1 cellular context compared by ENCODE assay signal in the genomic region with DNA sequence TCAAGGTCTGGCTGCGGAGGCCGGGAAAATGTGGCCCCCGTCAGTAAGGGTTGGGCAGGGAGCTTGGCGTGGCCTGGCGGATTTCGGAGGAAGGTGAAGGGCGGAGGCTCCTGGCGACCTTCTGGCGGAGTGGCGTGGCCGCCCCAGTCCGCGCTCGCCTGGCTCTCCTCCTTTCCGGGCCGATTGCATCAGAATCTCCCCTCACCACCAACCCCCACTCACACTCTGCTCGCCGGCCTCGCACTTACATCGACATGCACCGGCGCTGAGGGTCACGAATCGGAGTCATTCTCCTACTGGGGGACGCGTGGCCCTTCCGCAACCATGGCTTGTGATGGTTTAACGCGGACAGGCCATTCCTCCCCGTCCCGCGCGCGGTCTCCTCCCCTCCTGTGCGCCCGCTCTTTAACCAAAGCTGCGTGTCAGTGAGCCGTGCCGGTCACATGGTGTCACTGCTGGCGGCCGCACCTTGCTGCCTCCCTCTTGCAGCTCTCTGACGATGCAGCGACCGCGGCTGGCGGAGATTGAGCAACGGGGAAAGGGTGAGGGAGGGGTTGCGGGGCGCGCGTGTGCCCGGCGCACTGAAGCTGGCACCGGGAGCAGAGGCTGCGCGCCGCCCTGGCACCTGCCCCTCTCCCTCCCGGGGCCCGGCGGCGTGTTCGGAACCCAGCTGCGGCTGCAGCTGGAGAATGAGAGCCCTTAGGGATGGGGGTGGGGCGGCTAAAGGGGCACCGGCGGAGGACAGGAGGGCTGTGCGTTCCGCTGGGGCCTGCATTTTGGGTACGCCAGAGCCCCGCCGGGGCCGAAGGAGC.
TF ChIP-seq lines count a peak whose summit lies in the region.

A gene (minus strand): TSS at position 427 of the 812 bp plus-strand sequence. CDS start 29,243 bp downstream, outside the sequence.

TF ChIP-seq in HepG2, 621 proteins besides CTCF, POLR2A, EP300 and RAD21 (continued from another document and continues in another):
- TF ChIP-seq, protein P1, sequence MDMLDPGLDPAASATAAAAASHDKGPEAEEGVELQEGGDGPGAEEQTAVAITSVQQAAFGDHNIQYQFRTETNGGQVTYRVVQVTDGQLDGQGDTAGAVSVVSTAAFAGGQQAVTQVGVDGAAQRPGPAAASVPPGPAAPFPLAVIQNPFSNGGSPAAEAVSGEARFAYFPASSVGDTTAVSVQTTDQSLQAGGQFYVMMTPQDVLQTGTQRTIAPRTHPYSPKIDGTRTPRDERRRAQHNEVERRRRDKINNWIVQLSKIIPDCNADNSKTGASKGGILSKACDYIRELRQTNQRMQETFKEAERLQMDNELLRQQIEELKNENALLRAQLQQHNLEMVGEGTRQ (IDR thresholded peaks at IDR 0.05; ENCODE audit: low read depth, low read length): peak; percentile 72
- TF ChIP-seq, protein P1 (CRISPR knock-in tag; IDR thresholded peaks at IDR 0.05; ENCODE audit: borderline replicate concordance): peak; percentile 89
- TF ChIP-seq RFX5 (IDR thresholded peaks at IDR 0.05; ENCODE audit: low read depth, low read length): no peak
- TF ChIP-seq ZNF33B (CRISPR knock-in tag; IDR thresholded peaks at IDR 0.05): peak; percentile 94
- TF ChIP-seq, protein P2, sequence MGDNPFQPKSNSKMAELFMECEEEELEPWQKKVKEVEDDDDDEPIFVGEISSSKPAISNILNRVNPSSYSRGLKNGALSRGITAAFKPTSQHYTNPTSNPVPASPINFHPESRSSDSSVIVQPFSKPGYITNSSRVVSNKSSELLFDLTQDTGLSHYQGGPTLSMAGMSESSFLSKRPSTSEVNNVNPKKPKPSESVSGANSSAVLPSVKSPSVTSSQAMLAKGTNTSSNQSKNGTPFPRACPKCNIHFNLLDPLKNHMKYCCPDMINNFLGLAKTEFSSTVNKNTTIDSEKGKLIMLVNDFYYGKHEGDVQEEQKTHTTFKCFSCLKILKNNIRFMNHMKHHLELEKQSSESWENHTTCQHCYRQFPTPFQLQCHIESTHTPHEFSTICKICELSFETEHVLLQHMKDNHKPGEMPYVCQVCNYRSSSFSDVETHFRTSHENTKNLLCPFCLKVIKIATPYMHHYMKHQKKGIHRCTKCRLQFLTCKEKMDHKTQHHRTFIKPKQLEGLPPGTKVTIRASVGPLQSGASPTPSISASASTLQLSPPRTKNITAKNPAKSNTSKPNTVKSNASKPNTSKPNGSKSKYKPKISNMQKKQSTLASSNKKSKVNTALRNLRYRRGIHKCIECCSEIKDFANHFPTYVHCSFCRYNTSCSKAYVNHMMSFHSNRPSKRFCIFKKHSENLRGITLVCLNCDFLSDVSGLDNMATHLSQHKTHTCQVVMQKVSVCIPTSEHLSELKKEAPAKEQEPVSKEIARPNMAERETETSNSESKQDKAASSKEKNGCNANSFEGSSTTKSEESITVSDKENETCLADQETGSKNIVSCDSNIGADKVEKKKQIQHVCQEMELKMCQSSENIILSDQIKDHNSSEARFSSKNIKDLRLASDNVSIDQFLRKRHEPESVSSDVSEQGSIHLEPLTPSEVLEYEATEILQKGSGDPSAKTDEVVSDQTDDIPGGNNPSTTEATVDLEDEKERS (CRISPR knock-in tag; IDR thresholded peaks at IDR 0.05): peak; percentile 95
- TF ChIP-seq, protein P3, sequence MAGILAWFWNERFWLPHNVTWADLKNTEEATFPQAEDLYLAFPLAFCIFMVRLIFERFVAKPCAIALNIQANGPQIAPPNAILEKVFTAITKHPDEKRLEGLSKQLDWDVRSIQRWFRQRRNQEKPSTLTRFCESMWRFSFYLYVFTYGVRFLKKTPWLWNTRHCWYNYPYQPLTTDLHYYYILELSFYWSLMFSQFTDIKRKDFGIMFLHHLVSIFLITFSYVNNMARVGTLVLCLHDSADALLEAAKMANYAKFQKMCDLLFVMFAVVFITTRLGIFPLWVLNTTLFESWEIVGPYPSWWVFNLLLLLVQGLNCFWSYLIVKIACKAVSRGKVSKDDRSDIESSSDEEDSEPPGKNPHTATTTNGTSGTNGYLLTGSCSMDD (CRISPR knock-in tag; IDR thresholded peaks at IDR 0.05): 0 out of 2 replicates have a peak, but pooled peaks have one; percentile 61
- no peak for TF ChIP-seq CHD4 (IDR thresholded peaks at IDR 0.05; ENCODE audit: borderline replicate concordance, low read length)
- peak; percentile 84 for TF ChIP-seq ZNF232 (CRISPR knock-in tag; IDR thresholded peaks at IDR 0.05; ENCODE audit: borderline replicate concordance)
- TF ChIP-seq FIP1L1 (IDR thresholded peaks at IDR 0.05; ENCODE audit: borderline replicate concordance, insufficient read depth, low read depth, low read length): peak; percentile 11; the same call in 1 of the 2 replicates
- peak; percentile 83 for TF ChIP-seq HOXA3 (CRISPR knock-in tag; IDR thresholded peaks at IDR 0.05)
- no peak for TF ChIP-seq SIX4 (CRISPR knock-in tag; IDR thresholded peaks at IDR 0.05)
- peak; percentile 78 for TF ChIP-seq GFI1 (CRISPR knock-in tag; IDR thresholded peaks at IDR 0.05; ENCODE audit: borderline replicate concordance)
- TF ChIP-seq ZNF598 (CRISPR knock-in tag; IDR thresholded peaks at IDR 0.05; ENCODE audit: borderline replicate concordance): peak; percentile 93
- TF ChIP-seq ETV5 (CRISPR knock-in tag; IDR thresholded peaks at IDR 0.05; ENCODE audit: borderline replicate concordance): peak; percentile 39; the same call in 1 of the 2 replicates
- TF ChIP-seq ZNF75D (CRISPR knock-in tag; IDR thresholded peaks at IDR 0.05; ENCODE audit: borderline replicate concordance): peak; percentile 87; the same call in 1 of the 2 replicates
- TF ChIP-seq ATF7-NPFF (CRISPR knock-in tag; IDR thresholded peaks at IDR 0.05; ENCODE audit: low read depth): peak; percentile 94
- TF ChIP-seq MIER3 (CRISPR knock-in tag; IDR thresholded peaks at IDR 0.05; ENCODE audit: borderline replicate concordance): peak; percentile 39; the same call in 1 of the 2 replicates
- TF ChIP-seq, protein P4, sequence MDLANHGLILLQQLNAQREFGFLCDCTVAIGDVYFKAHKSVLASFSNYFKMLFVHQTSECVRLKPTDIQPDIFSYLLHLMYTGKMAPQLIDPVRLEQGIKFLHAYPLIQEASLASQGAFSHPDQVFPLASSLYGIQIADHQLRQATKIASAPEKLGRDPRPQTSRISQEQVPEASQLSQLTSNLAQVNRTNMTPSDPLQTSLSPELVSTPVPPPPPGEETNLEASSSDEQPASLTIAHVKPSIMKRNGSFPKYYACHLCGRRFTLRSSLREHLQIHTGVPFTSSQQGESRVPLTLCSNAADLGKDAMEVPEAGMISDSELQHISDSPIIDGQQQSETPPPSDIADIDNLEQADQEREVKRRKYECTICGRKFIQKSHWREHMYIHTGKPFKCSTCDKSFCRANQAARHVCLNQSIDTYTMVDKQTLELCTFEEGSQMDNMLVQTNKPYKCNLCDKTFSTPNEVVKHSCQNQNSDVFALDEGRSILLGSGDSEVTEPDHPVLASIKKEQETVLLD (CRISPR knock-in tag; IDR thresholded peaks at IDR 0.05; ENCODE audit: low read depth): peak; percentile 66; the same call in 1 of the 2 replicates
- TF ChIP-seq, protein P5, sequence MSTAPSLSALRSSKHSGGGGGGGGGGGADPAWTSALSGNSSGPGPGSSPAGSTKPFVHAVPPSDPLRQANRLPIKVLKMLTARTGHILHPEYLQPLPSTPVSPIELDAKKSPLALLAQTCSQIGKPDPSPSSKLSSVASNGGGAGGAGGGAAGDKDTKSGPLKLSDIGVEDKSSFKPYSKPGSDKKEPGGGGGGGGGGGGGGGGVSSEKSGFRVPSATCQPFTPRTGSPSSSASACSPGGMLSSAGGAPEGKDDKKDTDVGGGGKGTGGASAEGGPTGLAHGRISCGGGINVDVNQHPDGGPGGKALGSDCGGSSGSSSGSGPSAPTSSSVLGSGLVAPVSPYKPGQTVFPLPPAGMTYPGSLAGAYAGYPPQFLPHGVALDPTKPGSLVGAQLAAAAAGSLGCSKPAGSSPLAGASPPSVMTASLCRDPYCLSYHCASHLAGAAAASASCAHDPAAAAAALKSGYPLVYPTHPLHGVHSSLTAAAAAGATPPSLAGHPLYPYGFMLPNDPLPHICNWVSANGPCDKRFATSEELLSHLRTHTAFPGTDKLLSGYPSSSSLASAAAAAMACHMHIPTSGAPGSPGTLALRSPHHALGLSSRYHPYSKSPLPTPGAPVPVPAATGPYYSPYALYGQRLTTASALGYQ (CRISPR knock-in tag; IDR thresholded peaks at IDR 0.05): peak; percentile 40; the same call in 1 of the 2 replicates
- TF ChIP-seq, protein P6, sequence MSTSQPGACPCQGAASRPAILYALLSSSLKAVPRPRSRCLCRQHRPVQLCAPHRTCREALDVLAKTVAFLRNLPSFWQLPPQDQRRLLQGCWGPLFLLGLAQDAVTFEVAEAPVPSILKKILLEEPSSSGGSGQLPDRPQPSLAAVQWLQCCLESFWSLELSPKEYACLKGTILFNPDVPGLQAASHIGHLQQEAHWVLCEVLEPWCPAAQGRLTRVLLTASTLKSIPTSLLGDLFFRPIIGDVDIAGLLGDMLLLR (CRISPR knock-in tag; IDR thresholded peaks at IDR 0.05): peak; percentile 96
- TF ChIP-seq, protein P7, sequence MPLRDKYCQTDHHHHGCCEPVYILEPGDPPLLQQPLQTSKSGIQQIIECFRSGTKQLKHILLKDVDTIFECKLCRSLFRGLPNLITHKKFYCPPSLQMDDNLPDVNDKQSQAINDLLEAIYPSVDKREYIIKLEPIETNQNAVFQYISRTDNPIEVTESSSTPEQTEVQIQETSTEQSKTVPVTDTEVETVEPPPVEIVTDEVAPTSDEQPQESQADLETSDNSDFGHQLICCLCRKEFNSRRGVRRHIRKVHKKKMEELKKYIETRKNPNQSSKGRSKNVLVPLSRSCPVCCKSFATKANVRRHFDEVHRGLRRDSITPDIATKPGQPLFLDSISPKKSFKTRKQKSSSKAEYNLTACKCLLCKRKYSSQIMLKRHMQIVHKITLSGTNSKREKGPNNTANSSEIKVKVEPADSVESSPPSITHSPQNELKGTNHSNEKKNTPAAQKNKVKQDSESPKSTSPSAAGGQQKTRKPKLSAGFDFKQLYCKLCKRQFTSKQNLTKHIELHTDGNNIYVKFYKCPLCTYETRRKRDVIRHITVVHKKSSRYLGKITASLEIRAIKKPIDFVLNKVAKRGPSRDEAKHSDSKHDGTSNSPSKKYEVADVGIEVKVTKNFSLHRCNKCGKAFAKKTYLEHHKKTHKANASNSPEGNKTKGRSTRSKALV (CRISPR knock-in tag; IDR thresholded peaks at IDR 0.05): peak; percentile 78
- TF ChIP-seq, protein P8, sequence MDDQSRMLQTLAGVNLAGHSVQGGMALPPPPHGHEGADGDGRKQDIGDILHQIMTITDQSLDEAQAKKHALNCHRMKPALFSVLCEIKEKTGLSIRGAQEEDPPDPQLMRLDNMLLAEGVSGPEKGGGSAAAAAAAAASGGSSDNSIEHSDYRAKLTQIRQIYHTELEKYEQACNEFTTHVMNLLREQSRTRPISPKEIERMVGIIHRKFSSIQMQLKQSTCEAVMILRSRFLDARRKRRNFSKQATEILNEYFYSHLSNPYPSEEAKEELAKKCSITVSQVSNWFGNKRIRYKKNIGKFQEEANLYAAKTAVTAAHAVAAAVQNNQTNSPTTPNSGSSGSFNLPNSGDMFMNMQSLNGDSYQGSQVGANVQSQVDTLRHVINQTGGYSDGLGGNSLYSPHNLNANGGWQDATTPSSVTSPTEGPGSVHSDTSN (CRISPR knock-in tag; IDR thresholded peaks at IDR 0.05; ENCODE audit: borderline replicate concordance): no peak
- TF ChIP-seq ZMYM4 (CRISPR knock-in tag; IDR thresholded peaks at IDR 0.05): peak; percentile 92
- TF ChIP-seq, protein P9, sequence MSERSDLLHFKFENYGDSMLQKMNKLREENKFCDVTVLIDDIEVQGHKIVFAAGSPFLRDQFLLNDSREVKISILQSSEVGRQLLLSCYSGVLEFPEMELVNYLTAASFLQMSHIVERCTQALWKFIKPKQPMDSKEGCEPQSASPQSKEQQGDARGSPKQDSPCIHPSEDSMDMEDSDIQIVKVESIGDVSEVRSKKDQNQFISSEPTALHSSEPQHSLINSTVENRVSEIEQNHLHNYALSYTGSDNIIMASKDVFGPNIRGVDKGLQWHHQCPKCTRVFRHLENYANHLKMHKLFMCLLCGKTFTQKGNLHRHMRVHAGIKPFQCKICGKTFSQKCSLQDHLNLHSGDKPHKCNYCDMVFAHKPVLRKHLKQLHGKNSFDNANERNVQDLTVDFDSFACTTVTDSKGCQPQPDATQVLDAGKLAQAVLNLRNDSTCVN (CRISPR knock-in tag; IDR thresholded peaks at IDR 0.05; ENCODE audit: borderline replicate concordance): peak; percentile 73; the same call in 1 of the 2 replicates
- peak; percentile 84; the same call in 1 of the 2 replicates for TF ChIP-seq ZNF550 (CRISPR knock-in tag; IDR thresholded peaks at IDR 0.05; ENCODE audit: borderline replicate concordance)
- TF ChIP-seq, protein P10, sequence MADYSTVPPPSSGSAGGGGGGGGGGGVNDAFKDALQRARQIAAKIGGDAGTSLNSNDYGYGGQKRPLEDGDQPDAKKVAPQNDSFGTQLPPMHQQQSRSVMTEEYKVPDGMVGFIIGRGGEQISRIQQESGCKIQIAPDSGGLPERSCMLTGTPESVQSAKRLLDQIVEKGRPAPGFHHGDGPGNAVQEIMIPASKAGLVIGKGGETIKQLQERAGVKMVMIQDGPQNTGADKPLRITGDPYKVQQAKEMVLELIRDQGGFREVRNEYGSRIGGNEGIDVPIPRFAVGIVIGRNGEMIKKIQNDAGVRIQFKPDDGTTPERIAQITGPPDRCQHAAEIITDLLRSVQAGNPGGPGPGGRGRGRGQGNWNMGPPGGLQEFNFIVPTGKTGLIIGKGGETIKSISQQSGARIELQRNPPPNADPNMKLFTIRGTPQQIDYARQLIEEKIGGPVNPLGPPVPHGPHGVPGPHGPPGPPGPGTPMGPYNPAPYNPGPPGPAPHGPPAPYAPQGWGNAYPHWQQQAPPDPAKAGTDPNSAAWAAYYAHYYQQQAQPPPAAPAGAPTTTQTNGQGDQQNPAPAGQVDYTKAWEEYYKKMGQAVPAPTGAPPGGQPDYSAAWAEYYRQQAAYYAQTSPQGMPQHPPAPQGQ (CRISPR knock-in tag; IDR thresholded peaks at IDR 0.05; ENCODE audit: borderline replicate concordance): no peak
- TF ChIP-seq, protein P11, sequence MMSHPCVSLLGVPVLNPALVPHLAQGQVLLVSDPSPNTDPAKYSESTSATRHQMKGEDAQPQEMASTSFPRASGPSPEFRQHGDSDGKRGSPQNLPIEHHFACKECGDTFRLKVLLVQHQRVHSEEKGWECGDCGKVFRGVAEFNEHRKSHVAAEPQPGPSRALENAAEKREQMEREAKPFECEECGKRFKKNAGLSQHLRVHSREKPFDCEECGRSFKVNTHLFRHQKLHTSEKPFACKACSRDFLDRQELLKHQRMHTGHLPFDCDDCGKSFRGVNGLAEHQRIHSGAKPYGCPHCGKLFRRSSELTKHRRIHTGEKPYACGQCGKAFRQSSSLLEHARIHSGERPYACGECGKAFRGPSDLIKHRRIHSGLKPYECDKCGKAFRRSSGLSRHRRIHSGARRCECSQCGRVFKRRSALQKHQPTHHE (CRISPR knock-in tag; IDR thresholded peaks at IDR 0.05; ENCODE audit: borderline replicate concordance): peak; percentile 77; the same call in 1 of the 2 replicates
- TF ChIP-seq MLLT10 (CRISPR knock-in tag; IDR thresholded peaks at IDR 0.05): no peak
- TF ChIP-seq, protein P12, sequence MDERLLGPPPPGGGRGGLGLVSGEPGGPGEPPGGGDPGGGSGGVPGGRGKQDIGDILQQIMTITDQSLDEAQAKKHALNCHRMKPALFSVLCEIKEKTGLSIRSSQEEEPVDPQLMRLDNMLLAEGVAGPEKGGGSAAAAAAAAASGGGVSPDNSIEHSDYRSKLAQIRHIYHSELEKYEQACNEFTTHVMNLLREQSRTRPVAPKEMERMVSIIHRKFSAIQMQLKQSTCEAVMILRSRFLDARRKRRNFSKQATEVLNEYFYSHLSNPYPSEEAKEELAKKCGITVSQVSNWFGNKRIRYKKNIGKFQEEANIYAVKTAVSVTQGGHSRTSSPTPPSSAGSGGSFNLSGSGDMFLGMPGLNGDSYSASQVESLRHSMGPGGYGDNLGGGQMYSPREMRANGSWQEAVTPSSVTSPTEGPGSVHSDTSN (CRISPR knock-in tag; IDR thresholded peaks at IDR 0.05): no peak
